ENCODE assay signal across 1 cellular context in the genomic region with DNA sequence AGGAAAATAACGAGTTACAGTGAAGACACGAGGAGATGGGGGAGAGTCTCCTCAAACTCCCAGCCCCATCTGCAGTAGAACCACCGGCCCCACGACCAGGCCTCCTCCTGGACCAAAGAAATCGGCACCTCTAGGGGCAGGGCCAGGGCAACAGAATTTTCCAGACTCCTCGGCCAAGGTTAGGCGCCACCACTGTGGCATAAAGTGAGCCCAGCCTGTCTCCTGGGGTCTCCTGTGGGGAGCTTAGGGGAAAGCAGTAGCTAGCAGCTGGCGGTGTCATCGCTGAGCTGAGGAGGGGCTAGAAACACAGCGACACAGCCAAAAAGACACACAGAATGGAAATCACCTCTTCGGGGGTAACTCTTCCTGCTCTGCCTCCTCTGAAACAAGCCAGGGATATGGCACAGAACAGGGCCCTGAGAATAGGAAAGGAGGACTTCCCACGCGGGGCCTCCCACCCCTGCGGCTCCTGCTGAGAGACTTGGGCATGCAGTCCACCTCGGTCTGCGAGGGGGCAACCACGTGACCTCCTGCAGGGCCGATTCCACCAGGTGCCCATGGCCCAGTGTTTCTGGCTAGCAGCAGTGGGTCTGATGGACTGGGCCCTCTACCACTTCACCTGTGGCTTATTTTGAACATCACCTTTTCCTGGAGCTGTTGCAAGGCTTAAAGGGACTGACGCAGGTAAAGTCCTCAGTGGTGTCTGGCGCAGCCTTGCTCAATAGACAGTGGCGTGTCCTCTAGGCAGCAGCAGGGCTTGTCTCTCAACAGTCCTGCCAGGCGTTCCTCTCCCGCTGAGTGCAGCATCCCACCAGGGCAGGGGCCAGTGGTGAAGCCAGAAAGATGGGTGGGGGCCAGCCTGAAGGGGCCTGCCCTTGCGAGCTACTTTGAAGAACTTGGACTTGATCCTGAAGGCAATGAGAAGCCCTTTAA.
A peak's percentile ranks its signal among the peaks of the same experiment; 100 is the strongest.
TF ChIP-seq lines count a peak whose summit lies in the region.

No MANE protein-coding gene starts in this region.

TF ChIP-seq in HepG2, 621 proteins besides CTCF, POLR2A, EP300 and RAD21 (continued from another document):
- TF ChIP-seq, protein P1, sequence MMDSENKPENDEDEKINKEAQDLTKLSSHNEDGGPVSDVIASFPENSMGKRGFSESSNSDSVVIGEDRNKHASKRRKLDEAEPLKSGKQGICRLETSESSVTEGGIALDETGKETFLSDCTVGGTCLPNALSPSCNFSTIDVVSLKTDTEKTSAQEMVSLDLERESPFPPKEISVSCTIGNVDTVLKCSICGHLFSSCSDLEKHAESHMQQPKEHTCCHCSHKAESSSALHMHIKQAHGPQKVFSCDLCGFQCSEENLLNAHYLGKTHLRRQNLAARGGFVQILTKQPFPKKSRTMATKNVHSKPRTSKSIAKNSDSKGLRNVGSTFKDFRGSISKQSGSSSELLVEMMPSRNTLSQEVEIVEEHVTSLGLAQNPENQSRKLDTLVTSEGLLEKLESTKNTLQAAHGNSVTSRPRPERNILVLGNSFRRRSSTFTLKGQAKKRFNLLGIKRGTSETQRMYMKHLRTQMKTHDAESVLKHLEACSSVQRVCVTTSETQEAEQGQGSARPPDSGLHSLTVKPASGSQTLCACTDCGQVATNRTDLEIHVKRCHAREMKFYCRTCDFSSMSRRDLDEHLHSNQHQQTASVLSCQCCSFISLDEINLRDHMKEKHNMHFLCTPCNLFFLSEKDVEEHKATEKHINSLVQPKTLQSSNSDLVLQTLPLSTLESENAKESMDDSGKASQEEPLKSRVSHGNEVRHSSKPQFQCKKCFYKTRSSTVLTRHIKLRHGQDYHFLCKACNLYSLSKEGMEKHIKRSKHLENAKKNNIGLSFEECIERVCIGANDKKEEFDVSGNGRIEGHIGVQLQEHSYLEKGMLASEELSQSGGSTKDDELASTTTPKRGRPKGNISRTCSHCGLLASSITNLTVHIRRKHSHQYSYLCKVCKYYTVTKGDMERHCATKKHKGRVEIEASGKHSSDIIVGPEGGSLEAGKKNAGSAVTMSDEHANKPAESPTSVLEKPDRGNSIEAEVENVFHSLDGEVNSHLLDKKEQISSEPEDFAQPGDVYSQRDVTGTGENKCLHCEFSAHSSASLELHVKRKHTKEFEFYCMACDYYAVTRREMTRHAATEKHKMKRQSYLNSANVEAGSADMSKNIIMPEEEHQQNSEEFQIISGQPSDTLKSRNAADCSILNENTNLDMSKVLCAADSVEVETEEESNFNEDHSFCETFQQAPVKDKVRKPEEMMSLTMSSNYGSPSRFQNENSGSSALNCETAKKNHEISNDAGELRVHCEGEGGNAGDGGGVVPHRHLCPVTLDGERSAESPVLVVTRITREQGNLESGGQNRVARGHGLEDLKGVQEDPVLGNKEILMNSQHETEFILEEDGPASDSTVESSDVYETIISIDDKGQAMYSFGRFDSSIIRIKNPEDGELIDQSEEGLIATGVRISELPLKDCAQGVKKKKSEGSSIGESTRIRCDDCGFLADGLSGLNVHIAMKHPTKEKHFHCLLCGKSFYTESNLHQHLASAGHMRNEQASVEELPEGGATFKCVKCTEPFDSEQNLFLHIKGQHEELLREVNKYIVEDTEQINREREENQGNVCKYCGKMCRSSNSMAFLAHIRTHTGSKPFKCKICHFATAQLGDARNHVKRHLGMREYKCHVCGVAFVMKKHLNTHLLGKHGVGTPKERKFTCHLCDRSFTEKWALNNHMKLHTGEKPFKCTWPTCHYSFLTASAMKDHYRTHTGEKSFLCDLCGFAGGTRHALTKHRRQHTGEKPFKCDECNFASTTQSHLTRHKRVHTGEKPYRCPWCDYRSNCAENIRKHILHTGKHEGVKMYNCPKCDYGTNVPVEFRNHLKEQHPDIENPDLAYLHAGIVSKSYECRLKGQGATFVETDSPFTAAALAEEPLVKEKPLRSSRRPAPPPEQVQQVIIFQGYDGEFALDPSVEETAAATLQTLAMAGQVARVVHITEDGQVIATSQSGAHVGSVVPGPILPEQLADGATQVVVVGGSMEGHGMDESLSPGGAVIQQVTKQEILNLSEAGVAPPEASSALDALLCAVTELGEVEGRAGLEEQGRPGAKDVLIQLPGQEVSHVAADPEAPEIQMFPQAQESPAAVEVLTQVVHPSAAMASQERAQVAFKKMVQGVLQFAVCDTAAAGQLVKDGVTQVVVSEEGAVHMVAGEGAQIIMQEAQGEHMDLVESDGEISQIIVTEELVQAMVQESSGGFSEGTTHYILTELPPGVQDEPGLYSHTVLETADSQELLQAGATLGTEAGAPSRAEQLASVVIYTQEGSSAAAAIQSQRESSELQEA (CRISPR knock-in tag; IDR thresholded peaks at IDR 0.05; ENCODE audit: not compliant biosample characterization), result peak; percentile 28
- no peak for TF ChIP-seq HNF4G (IDR thresholded peaks at IDR 0.05; ENCODE audit: borderline replicate concordance, low read depth, low read length)
- TF ChIP-seq HNF4G (CRISPR knock-in tag; IDR thresholded peaks at IDR 0.05; ENCODE audit: borderline replicate concordance, low read depth), result no peak
- TF ChIP-seq TRIM24 (CRISPR knock-in tag; IDR thresholded peaks at IDR 0.05), result no peak
- TF ChIP-seq SMAD9 (CRISPR knock-in tag; IDR thresholded peaks at IDR 0.05), result no peak
- TF ChIP-seq FOXO1 (CRISPR knock-in tag; IDR thresholded peaks at IDR 0.05), result no peak
- TF ChIP-seq, protein P2, sequence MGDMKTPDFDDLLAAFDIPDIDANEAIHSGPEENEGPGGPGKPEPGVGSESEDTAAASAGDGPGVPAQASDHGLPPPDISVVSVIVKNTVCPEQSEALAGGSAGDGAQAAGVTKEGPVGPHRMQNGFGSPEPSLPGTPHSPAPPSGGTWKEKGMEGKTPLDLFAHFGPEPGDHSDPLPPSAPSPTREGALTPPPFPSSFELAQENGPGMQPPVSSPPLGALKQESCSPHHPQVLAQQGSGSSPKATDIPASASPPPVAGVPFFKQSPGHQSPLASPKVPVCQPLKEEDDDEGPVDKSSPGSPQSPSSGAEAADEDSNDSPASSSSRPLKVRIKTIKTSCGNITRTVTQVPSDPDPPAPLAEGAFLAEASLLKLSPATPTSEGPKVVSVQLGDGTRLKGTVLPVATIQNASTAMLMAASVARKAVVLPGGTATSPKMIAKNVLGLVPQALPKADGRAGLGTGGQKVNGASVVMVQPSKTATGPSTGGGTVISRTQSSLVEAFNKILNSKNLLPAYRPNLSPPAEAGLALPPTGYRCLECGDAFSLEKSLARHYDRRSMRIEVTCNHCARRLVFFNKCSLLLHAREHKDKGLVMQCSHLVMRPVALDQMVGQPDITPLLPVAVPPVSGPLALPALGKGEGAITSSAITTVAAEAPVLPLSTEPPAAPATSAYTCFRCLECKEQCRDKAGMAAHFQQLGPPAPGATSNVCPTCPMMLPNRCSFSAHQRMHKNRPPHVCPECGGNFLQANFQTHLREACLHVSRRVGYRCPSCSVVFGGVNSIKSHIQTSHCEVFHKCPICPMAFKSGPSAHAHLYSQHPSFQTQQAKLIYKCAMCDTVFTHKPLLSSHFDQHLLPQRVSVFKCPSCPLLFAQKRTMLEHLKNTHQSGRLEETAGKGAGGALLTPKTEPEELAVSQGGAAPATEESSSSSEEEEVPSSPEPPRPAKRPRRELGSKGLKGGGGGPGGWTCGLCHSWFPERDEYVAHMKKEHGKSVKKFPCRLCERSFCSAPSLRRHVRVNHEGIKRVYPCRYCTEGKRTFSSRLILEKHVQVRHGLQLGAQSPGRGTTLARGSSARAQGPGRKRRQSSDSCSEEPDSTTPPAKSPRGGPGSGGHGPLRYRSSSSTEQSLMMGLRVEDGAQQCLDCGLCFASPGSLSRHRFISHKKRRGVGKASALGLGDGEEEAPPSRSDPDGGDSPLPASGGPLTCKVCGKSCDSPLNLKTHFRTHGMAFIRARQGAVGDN (CRISPR knock-in tag; IDR thresholded peaks at IDR 0.05), result peak; percentile 29
- TF ChIP-seq, protein P3, sequence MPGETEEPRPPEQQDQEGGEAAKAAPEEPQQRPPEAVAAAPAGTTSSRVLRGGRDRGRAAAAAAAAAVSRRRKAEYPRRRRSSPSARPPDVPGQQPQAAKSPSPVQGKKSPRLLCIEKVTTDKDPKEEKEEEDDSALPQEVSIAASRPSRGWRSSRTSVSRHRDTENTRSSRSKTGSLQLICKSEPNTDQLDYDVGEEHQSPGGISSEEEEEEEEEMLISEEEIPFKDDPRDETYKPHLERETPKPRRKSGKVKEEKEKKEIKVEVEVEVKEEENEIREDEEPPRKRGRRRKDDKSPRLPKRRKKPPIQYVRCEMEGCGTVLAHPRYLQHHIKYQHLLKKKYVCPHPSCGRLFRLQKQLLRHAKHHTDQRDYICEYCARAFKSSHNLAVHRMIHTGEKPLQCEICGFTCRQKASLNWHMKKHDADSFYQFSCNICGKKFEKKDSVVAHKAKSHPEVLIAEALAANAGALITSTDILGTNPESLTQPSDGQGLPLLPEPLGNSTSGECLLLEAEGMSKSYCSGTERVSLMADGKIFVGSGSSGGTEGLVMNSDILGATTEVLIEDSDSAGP (CRISPR knock-in tag; IDR thresholded peaks at IDR 0.05; ENCODE audit: borderline replicate concordance), result 0 out of 2 replicates have a peak, but pooled peaks have one; percentile 30
- no peak for TF ChIP-seq POLR2AphosphoS5 (IDR thresholded peaks at IDR 0.05; ENCODE audit: low read depth, low read length)
- TF ChIP-seq, protein P4, sequence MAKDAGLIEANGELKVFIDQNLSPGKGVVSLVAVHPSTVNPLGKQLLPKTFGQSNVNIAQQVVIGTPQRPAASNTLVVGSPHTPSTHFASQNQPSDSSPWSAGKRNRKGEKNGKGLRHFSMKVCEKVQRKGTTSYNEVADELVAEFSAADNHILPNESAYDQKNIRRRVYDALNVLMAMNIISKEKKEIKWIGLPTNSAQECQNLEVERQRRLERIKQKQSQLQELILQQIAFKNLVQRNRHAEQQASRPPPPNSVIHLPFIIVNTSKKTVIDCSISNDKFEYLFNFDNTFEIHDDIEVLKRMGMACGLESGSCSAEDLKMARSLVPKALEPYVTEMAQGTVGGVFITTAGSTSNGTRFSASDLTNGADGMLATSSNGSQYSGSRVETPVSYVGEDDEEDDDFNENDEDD (CRISPR knock-in tag; IDR thresholded peaks at IDR 0.05; ENCODE audit: borderline replicate concordance), result no peak
- TF ChIP-seq RAD51 (IDR thresholded peaks at IDR 0.05; ENCODE audit: borderline replicate concordance), result peak; percentile 63; the same call in 1 of the 2 replicates
- no peak for TF ChIP-seq HNF4A (CRISPR knock-in tag; IDR thresholded peaks at IDR 0.05)
- TF ChIP-seq DNMT1 (CRISPR knock-in tag; IDR thresholded peaks at IDR 0.05), result no peak
- TF ChIP-seq ZC3H13 (CRISPR knock-in tag; IDR thresholded peaks at IDR 0.05), result no peak
